Comparison of ENCODE assay signal across 8 cellular contexts in genomic region chr12:125048981-125049322, GRCh38. TPM values are rescaled to one million over a fixed set of nuclear protein-coding genes. Genes with fewer than 3 reads are reported as not detected.
DNase-seq lines count a peak whose midpoint lies in the region; ATAC-seq and TF ChIP-seq lines count a peak whose summit lies in the region.
"Not testable (repeated sequence)": the region's sequence is repeated elsewhere in the genome, so short reads cannot be mapped to it uniquely, and the experiment has no call there.

No MANE protein-coding gene starts in this region.

- CTCF ChIA-PET in Caco-2 (lab: Charles Lee) (interaction anchor here (0.6 to 0.9 kb wide), 2 partner anchors 10 to 109 kb away, joined by 3 to 12 read pairs; no protein-coding TSS in a partner anchor), PC-3 (lab: Charles Lee) (interaction anchor here (0.6 kb wide), 1 partner anchor 269 kb away, joined by 3 read pairs; no protein-coding TSS in a partner anchor)

- H3K9ac ChIP-seq in PC-3 (ENCODE audit: low read length), result not testable (repeated sequence)
- H3K9ac ChIP-seq in colonic mucosa (ENCODE audit: low read depth in 2 of 2, low read length in 2 of 2), result peak overlapping the region in 1 of 2 donors; percentile 58

- not testable (repeated sequence) for H3F3A ChIP-seq in PC-3 (ENCODE audit: low read length, unreplicated experiment)

- TF ChIP-seq POLR2A in heart left ventricle (IDR thresholded peaks at IDR 0.05), result not testable (repeated sequence)

- intact Hi-C loops in Caco-2 (cut with micrococcal nuclease; ENCODE audit: unreplicated experiment), result loop anchor here (1.0 kb wide), 1 partner anchor 16 kb away; the partner anchor contains the start of gene AACS
- intact Hi-C loops in PC-3 (cut with micrococcal nuclease), result loop anchor here (1.0 to 5.0 kb wide), 2 partner anchors 16 to 57 kb away; partner anchors contain the start of genes AACS and BRI3BP
- intact Hi-C loops in colonic mucosa (cut with DNase I); upper lobe of right lung (cut with DNase I): not testable (repeated sequence)
- intact Hi-C loops in heart left ventricle (cut with DNase I), result loop anchor here in 4 of 10 donors (1.0 to 2.0 kb wide), 3 partner anchors 16 to 58 kb away; partner anchors contain the start of gene AACS (in 4 of the 4)

- not testable (repeated sequence) for H3K27ac Mint-ChIP-seq in Caco-2 (ENCODE audit: unreplicated experiment); mesothelial cell of epicardium
- H3K27ac Mint-ChIP-seq in activated T-helper 17 cell treated with anti-CD3 and anti-CD28 coated beads, Interleukin-2, amount 50 U/mL, for 72 hours, result peak overlapping the region; percentile 58

- H3K36me3 Mint-ChIP-seq in Caco-2 (ENCODE audit: insufficient read depth, unreplicated experiment); activated T-helper 17 cell treated with anti-CD3 and anti-CD28 coated beads, Interleukin-2, amount 50 U/mL, for 72 hours (ENCODE audit: low read depth); mesothelial cell of epicardium: not testable (repeated sequence)

- H3K27ac ChIP-seq in PC-3 (ENCODE audit: low read length); colonic mucosa; upper lobe of right lung: not testable (repeated sequence)
- H3K27ac ChIP-seq in heart left ventricle, result peak overlapping the region in 10 of 12 donors; percentile 50 to 83 (median 72)

- not testable (repeated sequence) for H3K27me3 Mint-ChIP-seq in Caco-2 (ENCODE audit: insufficient read depth, unreplicated experiment); activated T-helper 17 cell treated with anti-CD3 and anti-CD28 coated beads, Interleukin-2, amount 50 U/mL, for 72 hours; mesothelial cell of epicardium (ENCODE audit: low read depth)

- TF ChIP-seq CTCF in Caco-2 (IDR thresholded peaks at IDR 0.05; ENCODE audit: insufficient read depth in 1 of 2, low read depth in 1 of 2, low read length in 1 of 2, severe bottlenecking in 1 of 2, unreplicated experiment in 1 of 2); PC-3 (conservative IDR thresholded peaks at IDR 0.05; ENCODE audit: low read depth, low read length); colonic mucosa (IDR thresholded peaks at IDR 0.05); heart left ventricle (IDR thresholded peaks at IDR 0.05); mesothelial cell of epicardium (IDR thresholded peaks at IDR 0.05; ENCODE audit: unreplicated experiment); upper lobe of right lung (IDR thresholded peaks at IDR 0.05): not testable (repeated sequence)

- H3K4me1 ChIP-seq in Caco-2; PC-3 (ENCODE audit: insufficient read depth, low read length); colonic mucosa; upper lobe of right lung: not testable (repeated sequence)
- peaks cover 0 to 10% (median 3%) of the 10 kb centered on the region in 12 donors for H3K4me1 ChIP-seq in heart left ventricle

- H3K9me2 ChIP-seq in PC-3 (replicated peaks; ENCODE audit: low read length), result not testable (repeated sequence)

- H2AFZ ChIP-seq in PC-3 (ENCODE audit: low read length), result peak overlapping the region; percentile 93

- 79 to 92% (median 83%) methylated on average over 16 of the region's 16 CpGs for WGBS in heart left ventricle, 4 donors

- H3K9me3 ChIP-seq in Caco-2; PC-3 (ENCODE audit: low read length); colonic mucosa; heart left ventricle; upper lobe of right lung: not testable (repeated sequence)

- DNase-seq in Caco-2; PC-3; colonic mucosa; heart left ventricle; mesothelial cell of epicardium (ENCODE audit: low spot score in 2 of 2, unreplicated experiment in 2 of 2); skeletal muscle cell (ENCODE audit: low read depth): not testable (repeated sequence)
- DNase-seq in upper lobe of right lung, result peak; percentile 48

- POLR2A ChIA-PET in Caco-2 (lab: Charles Lee) (interaction anchor here (1.8 kb wide), 1 partner anchor 16 kb away, joined by 9 read pairs; the partner anchor contains the start of gene AACS), PC-3 (lab: Charles Lee; ENCODE audit: unreplicated experiment) (interaction anchor here (1.0 kb wide), 1 partner anchor 15 kb away, joined by 12 read pairs; no protein-coding TSS in a partner anchor)

- not testable (repeated sequence) for H3K27me3 ChIP-seq in Caco-2 (replicated peaks; ENCODE audit: control insufficient read depth, insufficient read depth, low read length); PC-3 (ENCODE audit: low read length); colonic mucosa; heart left ventricle; upper lobe of right lung

- not testable (repeated sequence) for H3K36me3 ChIP-seq in Caco-2 (ENCODE audit: control insufficient read depth, insufficient read depth, low read length); PC-3 (ENCODE audit: low read depth, low read length); colonic mucosa; heart left ventricle; upper lobe of right lung

- H3K9me3 Mint-ChIP-seq in Caco-2 (ENCODE audit: unreplicated experiment); activated T-helper 17 cell treated with anti-CD3 and anti-CD28 coated beads, Interleukin-2, amount 50 U/mL, for 72 hours; mesothelial cell of epicardium: not testable (repeated sequence)

- TSS peak; percentile 95 for BruUV-seq in Caco-2 (replicated peaks; lab: Mats Ljungman, UMichigan)
- TSS peak; percentile 79 for BruUV-seq in PC-3 (replicated peaks; lab: Mats Ljungman, UMichigan)

- not testable (repeated sequence) for ATAC-seq in PC-3; activated T-helper 17 cell treated with anti-CD3 and anti-CD28 coated beads, Interleukin-2, amount 50 U/mL, for 72 hours (replicated peaks); heart left ventricle; upper lobe of right lung

- peak overlapping the region; percentile 75 for H3K4me3 Mint-ChIP-seq in Caco-2 (ENCODE audit: unreplicated experiment)
- peak overlapping the region; percentile 87 for H3K4me3 Mint-ChIP-seq in activated T-helper 17 cell treated with anti-CD3 and anti-CD28 coated beads, Interleukin-2, amount 50 U/mL, for 72 hours
- H3K4me3 Mint-ChIP-seq in mesothelial cell of epicardium, result peak overlapping the region; percentile 64

- not testable (repeated sequence) for H3K79me2 ChIP-seq in PC-3 (ENCODE audit: low read length)

- H3K4me1 Mint-ChIP-seq in Caco-2 (ENCODE audit: low read depth, unreplicated experiment); activated T-helper 17 cell treated with anti-CD3 and anti-CD28 coated beads, Interleukin-2, amount 50 U/mL, for 72 hours; mesothelial cell of epicardium: not testable (repeated sequence)

- H3K4me2 ChIP-seq in PC-3 (ENCODE audit: low read length), result peak overlapping the region; percentile 82

- H3K4me3 ChIP-seq in Caco-2 (ENCODE audit: low read depth, low read length) (peak overlapping the region; percentile 34), PC-3 (ENCODE audit: low read length) (peak overlapping the region; percentile 78), colonic mucosa (peak overlapping the region; percentile 48), heart left ventricle (peak overlapping the region; percentile 2 to 68 (median 57)), skeletal muscle cell (ENCODE audit: low read depth, low read length) (peak overlapping the region; percentile 53), upper lobe of right lung (peak overlapping the region; percentile 59)

- H4K20me1 ChIP-seq in PC-3 (ENCODE audit: low read length), result not testable (repeated sequence)

RNA-seq across cellular contexts. Expression of gene AACS, which starts 16.3 kb away (rescaled TPM):
- 31.3 and 31.8 TPM in 2 replicates for total RNA-seq in Caco-2 (2022)
- total RNA-seq in PC-3 (2014; rRNA removed), result 31.9 and 37.6 TPM in 2 replicates
- total RNA-seq in activated T-helper 17 cell treated with anti-CD3 and anti-CD28 coated beads, Interleukin-2, amount 50 U/mL, for 72 hours, result 10 to 100 TPM; 23.2 to 24.6 TPM
- 10 to 100 TPM; 50.7 to 58.1 TPM for total RNA-seq in colonic mucosa
- total RNA-seq in heart left ventricle, result 10 to 100 TPM; 10.2 to 19.3 (median 12.4) TPM
- polyA plus RNA-seq in heart left ventricle, result 10 to 100 TPM in 1 of 2 donors, 1 to 10 TPM in 1; 7.4 to 13.9 TPM
- total RNA-seq in mesothelial cell of epicardium, result 31.4 to 34.6 TPM (median 34.4 TPM) in 3 replicates
- 31.3 TPM for total RNA-seq in upper lobe of right lung

RNA-seq across cellular contexts. Expression of gene BRI3BP, which starts 55.5 kb away (rescaled TPM):
- total RNA-seq in Caco-2 (2022) (19.6 and 20.6 TPM in 2 replicates), PC-3 (2014; rRNA removed) (31.9 and 32.9 TPM in 2 replicates), colonic mucosa (10 to 100 TPM; 50.3 to 81.5 TPM), heart left ventricle (1 to 10 TPM; 2.0 to 5.3 (median 3.8) TPM), mesothelial cell of epicardium (6.9 to 7.5 TPM (median 7.2 TPM) in 3 replicates), upper lobe of right lung (8.2 TPM)
- total RNA-seq in activated T-helper 17 cell treated with anti-CD3 and anti-CD28 coated beads, Interleukin-2, amount 50 U/mL, for 72 hours, result 10 to 100 TPM; 14.8 to 29.3 TPM
- 1 to 10 TPM; 1.1 to 3.5 TPM for polyA plus RNA-seq in heart left ventricle
